8 cellular contexts compared by ENCODE assay signal in the genomic region with DNA sequence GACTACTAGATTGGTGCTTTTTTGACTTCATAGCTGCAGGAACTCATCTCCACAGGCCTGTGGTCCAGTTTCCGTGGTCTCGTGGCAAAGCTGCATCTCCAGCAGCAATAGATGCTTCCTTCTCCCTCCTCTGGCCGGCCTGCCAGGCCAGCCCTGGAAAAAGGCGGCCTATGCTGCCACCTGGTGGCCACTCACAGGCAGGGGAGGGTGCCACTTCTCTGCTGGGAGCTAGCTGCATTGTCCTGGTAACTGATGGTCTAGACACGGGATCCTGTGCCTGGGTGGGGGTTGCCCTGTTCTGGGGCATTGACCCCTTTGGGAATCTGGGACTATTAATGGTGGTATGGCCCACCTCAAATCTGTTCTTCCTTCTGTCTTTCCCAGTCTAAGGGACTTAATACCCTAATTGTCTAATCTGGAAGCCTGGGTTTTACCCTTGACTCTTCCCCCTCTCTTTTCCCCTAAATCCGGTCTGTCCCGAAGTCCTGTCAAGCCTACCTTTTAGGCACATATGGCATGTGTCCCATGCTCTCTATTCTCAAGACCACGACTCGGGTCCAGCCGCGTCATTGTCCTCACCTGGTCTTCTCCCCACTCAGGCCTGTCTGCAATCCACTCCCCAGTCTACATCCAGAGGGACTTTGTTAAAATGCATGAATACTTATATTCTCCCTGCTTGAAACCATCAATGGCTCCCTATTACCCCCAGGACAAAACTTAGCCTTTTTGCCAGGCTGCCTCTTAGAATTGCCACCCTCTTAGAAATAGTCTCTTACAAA. TPM values are rescaled to one million over a fixed set of nuclear protein-coding genes. Genes with fewer than 3 reads are reported as not detected.
DNase-seq lines count a peak whose midpoint lies in the region; ATAC-seq and TF ChIP-seq lines count a peak whose summit lies in the region.

No MANE protein-coding gene starts in this region.

- no peaks in the 10 kb centered on the region for H3K9me2 ChIP-seq in MM.1S (replicated peaks; ENCODE audit: insufficient read depth, low read length)

- no peaks in the 10 kb centered on the region for H3K9me3 ChIP-seq in MM.1S (replicated peaks; ENCODE audit: insufficient read depth, low read length)
- no peaks in the 10 kb centered on the region for H3K9me3 ChIP-seq in cardiac muscle cell (ENCODE audit: low read depth)

- peak; percentile 92 for TF ChIP-seq CTCF in MM.1S (IDR thresholded peaks at IDR 0.05; ENCODE audit: low read length)
- peak; percentile 94 for TF ChIP-seq CTCF in cardiac muscle cell (IDR thresholded peaks at IDR 0.05; ENCODE audit: low read depth, low read length)

- no peak overlapping the region for H3K27ac Mint-ChIP-seq in activated naive CD4-positive, alpha-beta T cell treated with anti-CD3 and anti-CD28 coated beads, Interleukin-2, amount 50 U/mL, for 72 hours

- no peaks in the 10 kb centered on the region for H4K20me1 ChIP-seq in MM.1S (ENCODE audit: insufficient read depth, low read length)

- H3K4me3 ChIP-seq in MM.1S (ENCODE audit: low read length) (no peak overlapping the region), cardiac muscle cell (no peak overlapping the region)

- no peaks in the 10 kb centered on the region; the same call in 1 of the 2 replicates for H3K27me3 ChIP-seq in MM.1S (replicated peaks; ENCODE audit: insufficient read depth, low read length)
- H3K27me3 ChIP-seq in cardiac muscle cell: peaks cover 13% of the 10 kb centered on the region

- H3K36me3 Mint-ChIP-seq in activated naive CD4-positive, alpha-beta T cell treated with anti-CD3 and anti-CD28 coated beads, Interleukin-2, amount 50 U/mL, for 72 hours: no peaks in the 10 kb centered on the region

- no peak overlapping the region for H2AFZ ChIP-seq in MM.1S (ENCODE audit: low read length)

- H3K9me3 Mint-ChIP-seq in activated naive CD4-positive, alpha-beta T cell treated with anti-CD3 and anti-CD28 coated beads, Interleukin-2, amount 50 U/mL, for 72 hours: no peaks in the 10 kb centered on the region

- no peaks in the 10 kb centered on the region for H3K36me3 ChIP-seq in MM.1S (replicated peaks; ENCODE audit: insufficient read depth, low read length)
- H3K36me3 ChIP-seq in cardiac muscle cell: no peaks in the 10 kb centered on the region

- no peaks in the 10 kb centered on the region for H3F3A ChIP-seq in MM.1S (ENCODE audit: insufficient read depth, low read length)

- H3K9ac ChIP-seq in MM.1S (ENCODE audit: low read length): no peak overlapping the region

- H3K4me1 ChIP-seq in MM.1S (ENCODE audit: low read length): no peaks in the 10 kb centered on the region
- H3K4me1 ChIP-seq in cardiac muscle cell (ENCODE audit: low read depth): no peaks in the 10 kb centered on the region

- H3K79me2 ChIP-seq in MM.1S (ENCODE audit: low read length): no peaks in the 10 kb centered on the region

- H3K27ac ChIP-seq in MM.1S (ENCODE audit: low read length) (no peak overlapping the region), cardiac muscle cell (no peak overlapping the region)

- H3K4me2 ChIP-seq in MM.1S (ENCODE audit: low read depth, low read length): no peak overlapping the region

- peak; percentile 88 to 90 for ATAC-seq in activated naive CD4-positive, alpha-beta T cell treated with anti-CD3 and anti-CD28 coated beads, Interleukin-2, amount 50 U/mL, for 72 hours
- no peak for ATAC-seq in HG03025 (IDR thresholded peaks at IDR 0.05; ENCODE audit: low FRiP score, unreplicated experiment)

- DNase-seq in EL (peak; percentile 73), H4 (ENCODE audit: low spot score) (peak; percentile 66), MM.1S (peak; percentile 71), SW 1271 (lab: John Stamatoyannopoulos, UW) (peak; percentile 28 to 78), cardiac muscle cell (ENCODE audit: low read depth in 1 of 2, low spot score in 1 of 2) (peak; percentile 80 to 83), putamen (ENCODE audit: low spot score) (peak; percentile 70)
- DNase-seq in activated naive CD4-positive, alpha-beta T cell treated with anti-CD3 and anti-CD28 coated beads, Interleukin-2, amount 50 U/mL, for 72 hours (ENCODE audit: low spot score in 2 of 2): peak; percentile 67 to 84

RNA-seq across cellular contexts. Expression of a gene that starts 20.1 kb away (rescaled TPM):
- 0.37 and 0.74 TPM in 2 replicates for total RNA-seq in H4 (2014; rRNA removed; shearing (Covaris generic))
- total RNA-seq in activated naive CD4-positive, alpha-beta T cell treated with anti-CD3 and anti-CD28 coated beads, Interleukin-2, amount 50 U/mL, for 72 hours: under 1 TPM; 0.25 to 0.54 TPM
- 0.74 and 1.2 TPM in 2 replicates for total RNA-seq in cardiac muscle cell
- 1.4 TPM in 1 of 2 replicates, not detected in the other for polyA plus RNA-seq in cardiac muscle cell
